Comparison of ENCODE assay signal across 1 cellular context in genomic region chr20:2400290-2400689, GRCh38.
TF ChIP-seq lines count a peak whose summit lies in the region.

No MANE protein-coding gene starts in this region.

TF ChIP-seq in HepG2, 621 proteins besides CTCF, POLR2A, EP300 and RAD21:
- TF ChIP-seq, protein P1, sequence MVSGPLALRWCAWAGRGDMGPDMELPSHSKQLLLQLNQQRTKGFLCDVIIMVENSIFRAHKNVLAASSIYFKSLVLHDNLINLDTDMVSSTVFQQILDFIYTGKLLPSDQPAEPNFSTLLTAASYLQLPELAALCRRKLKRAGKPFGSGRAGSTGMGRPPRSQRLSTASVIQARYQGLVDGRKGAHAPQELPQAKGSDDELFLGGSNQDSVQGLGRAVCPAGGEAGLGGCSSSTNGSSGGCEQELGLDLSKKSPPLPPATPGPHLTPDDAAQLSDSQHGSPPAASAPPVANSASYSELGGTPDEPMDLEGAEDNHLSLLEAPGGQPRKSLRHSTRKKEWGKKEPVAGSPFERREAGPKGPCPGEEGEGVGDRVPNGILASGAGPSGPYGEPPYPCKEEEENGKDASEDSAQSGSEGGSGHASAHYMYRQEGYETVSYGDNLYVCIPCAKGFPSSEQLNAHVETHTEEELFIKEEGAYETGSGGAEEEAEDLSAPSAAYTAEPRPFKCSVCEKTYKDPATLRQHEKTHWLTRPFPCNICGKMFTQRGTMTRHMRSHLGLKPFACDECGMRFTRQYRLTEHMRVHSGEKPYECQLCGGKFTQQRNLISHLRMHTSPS (CRISPR knock-in tag; IDR thresholded peaks at IDR 0.05; ENCODE audit: low read depth) = no peak
- TF ChIP-seq, protein P2, sequence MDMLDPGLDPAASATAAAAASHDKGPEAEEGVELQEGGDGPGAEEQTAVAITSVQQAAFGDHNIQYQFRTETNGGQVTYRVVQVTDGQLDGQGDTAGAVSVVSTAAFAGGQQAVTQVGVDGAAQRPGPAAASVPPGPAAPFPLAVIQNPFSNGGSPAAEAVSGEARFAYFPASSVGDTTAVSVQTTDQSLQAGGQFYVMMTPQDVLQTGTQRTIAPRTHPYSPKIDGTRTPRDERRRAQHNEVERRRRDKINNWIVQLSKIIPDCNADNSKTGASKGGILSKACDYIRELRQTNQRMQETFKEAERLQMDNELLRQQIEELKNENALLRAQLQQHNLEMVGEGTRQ (IDR thresholded peaks at IDR 0.05; ENCODE audit: low read depth, low read length) = no peak
- TF ChIP-seq, protein P2 (CRISPR knock-in tag; IDR thresholded peaks at IDR 0.05; ENCODE audit: borderline replicate concordance) = no peak
- TF ChIP-seq, protein P3, sequence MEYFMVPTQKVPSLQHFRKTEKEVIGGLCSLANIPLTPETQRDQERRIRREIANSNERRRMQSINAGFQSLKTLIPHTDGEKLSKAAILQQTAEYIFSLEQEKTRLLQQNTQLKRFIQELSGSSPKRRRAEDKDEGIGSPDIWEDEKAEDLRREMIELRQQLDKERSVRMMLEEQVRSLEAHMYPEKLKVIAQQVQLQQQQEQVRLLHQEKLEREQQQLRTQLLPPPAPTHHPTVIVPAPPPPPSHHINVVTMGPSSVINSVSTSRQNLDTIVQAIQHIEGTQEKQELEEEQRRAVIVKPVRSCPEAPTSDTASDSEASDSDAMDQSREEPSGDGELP (IDR thresholded peaks at IDR 0.05; ENCODE audit: borderline replicate concordance, low read depth) = no peak
- TF ChIP-seq STAG1 (CRISPR knock-in tag; IDR thresholded peaks at IDR 0.05) (peak; percentile 7; the same call in 1 of the 2 replicates), HINFP (CRISPR knock-in tag; IDR thresholded peaks at IDR 0.05; ENCODE audit: low read depth) (0 out of 2 replicates have a peak, but pooled peaks have one; percentile 8)
- TF ChIP-seq, protein P4, sequence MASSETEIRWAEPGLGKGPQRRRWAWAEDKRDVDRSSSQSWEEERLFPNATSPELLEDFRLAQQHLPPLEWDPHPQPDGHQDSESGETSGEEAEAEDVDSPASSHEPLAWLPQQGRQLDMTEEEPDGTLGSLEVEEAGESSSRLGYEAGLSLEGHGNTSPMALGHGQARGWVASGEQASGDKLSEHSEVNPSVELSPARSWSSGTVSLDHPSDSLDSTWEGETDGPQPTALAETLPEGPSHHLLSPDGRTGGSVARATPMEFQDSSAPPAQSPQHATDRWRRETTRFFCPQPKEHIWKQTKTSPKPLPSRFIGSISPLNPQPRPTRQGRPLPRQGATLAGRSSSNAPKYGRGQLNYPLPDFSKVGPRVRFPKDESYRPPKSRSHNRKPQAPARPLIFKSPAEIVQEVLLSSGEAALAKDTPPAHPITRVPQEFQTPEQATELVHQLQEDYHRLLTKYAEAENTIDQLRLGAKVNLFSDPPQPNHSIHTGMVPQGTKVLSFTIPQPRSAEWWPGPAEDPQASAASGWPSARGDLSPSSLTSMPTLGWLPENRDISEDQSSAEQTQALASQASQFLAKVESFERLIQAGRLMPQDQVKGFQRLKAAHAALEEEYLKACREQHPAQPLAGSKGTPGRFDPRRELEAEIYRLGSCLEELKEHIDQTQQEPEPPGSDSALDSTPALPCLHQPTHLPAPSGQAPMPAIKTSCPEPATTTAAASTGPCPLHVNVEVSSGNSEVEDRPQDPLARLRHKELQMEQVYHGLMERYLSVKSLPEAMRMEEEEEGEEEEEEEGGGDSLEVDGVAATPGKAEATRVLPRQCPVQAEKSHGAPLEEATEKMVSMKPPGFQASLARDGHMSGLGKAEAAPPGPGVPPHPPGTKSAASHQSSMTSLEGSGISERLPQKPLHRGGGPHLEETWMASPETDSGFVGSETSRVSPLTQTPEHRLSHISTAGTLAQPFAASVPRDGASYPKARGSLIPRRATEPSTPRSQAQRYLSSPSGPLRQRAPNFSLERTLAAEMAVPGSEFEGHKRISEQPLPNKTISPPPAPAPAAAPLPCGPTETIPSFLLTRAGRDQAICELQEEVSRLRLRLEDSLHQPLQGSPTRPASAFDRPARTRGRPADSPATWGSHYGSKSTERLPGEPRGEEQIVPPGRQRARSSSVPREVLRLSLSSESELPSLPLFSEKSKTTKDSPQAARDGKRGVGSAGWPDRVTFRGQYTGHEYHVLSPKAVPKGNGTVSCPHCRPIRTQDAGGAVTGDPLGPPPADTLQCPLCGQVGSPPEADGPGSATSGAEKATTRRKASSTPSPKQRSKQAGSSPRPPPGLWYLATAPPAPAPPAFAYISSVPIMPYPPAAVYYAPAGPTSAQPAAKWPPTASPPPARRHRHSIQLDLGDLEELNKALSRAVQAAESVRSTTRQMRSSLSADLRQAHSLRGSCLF (CRISPR knock-in tag; IDR thresholded peaks at IDR 0.05; ENCODE audit: borderline replicate concordance) = no peak
